Comparison of ENCODE assay signal across 8 cellular contexts in genomic region chr14:91573894-91574837, GRCh38.
A peak's percentile ranks its signal among the peaks of the same experiment; 100 is the strongest.
DNase-seq lines count a peak whose midpoint lies in the region; ATAC-seq and TF ChIP-seq lines count a peak whose summit lies in the region.

No MANE protein-coding gene starts in this region.

- peak overlapping the region; percentile 93 for H2AFZ ChIP-seq in osteoblast (ENCODE audit: low read length)

- ATAC-seq in gastroesophageal sphincter (peak; percentile 53), GM18511 (IDR thresholded peaks at IDR 0.05; ENCODE audit: unreplicated experiment) (no peak)

- peak; percentile 86 for DNase-seq in D341Med (ENCODE audit: low spot score)
- peak; percentile 28 for DNase-seq in HPDE6-E6E7 (ENCODE audit: extremely low spot score)
- peak; percentile 27 for DNase-seq in RWPE1 (ENCODE audit: low spot score)
- DNase-seq in activated naive CD4-positive, alpha-beta T cell (lab: John Stamatoyannopoulos, UW): peak; percentile 24 to 70 (median 59)
- DNase-seq in osteoblast (ENCODE audit: insufficient read length, low spot score, missing footprints): peak; percentile 94
- DNase-seq in suprapubic skin (ENCODE audit: low spot score in 2 of 2): no peak

- CTCF ChIA-PET in RWPE1 (lab: Yijun Ruan, JAX): interaction anchor here (0.6 kb wide), 2 partner anchors 17 to 37 kb away, joined by 3 read pairs; no protein-coding TSS in a partner anchor

- TF ChIP-seq POLR2A in gastroesophageal sphincter (IDR thresholded peaks at IDR 0.05): no peak
- no peak for TF ChIP-seq POLR2A in suprapubic skin (IDR thresholded peaks at IDR 0.05)

- no peak overlapping the region for H3K27ac ChIP-seq in RWPE1
- peak overlapping the region in 2 of 4 donors; percentile 0 to 43 for H3K27ac ChIP-seq in gastroesophageal sphincter
- peak overlapping the region; percentile 56 for H3K27ac ChIP-seq in osteoblast (ENCODE audit: low read depth, low read length)
- no peak overlapping the region for H3K27ac ChIP-seq in suprapubic skin

- H3K27me3 ChIP-seq in gastroesophageal sphincter: peaks cover 35% of the 10 kb centered on the region
- H3K27me3 ChIP-seq in osteoblast (ENCODE audit: insufficient read depth, low read length): no peaks in the 10 kb centered on the region
- peaks cover 10% of the 10 kb centered on the region for H3K27me3 ChIP-seq in suprapubic skin

- TF ChIP-seq EP300 in gastroesophageal sphincter (IDR thresholded peaks at IDR 0.05) (no peak), suprapubic skin (IDR thresholded peaks at IDR 0.05) (no peak)

- WGBS in gastroesophageal sphincter (ENCODE audit: low coverage in 1 of 2), 2 donors: 3 to 7% methylated on average over 10 to 12 of the region's 59 CpGs
- 8% methylated on average over 14 of the region's 59 CpGs for WGBS in suprapubic skin

- H3K36me3 ChIP-seq in gastroesophageal sphincter: no peaks in the 10 kb centered on the region
- no peaks in the 10 kb centered on the region for H3K36me3 ChIP-seq in osteoblast (ENCODE audit: insufficient read depth, low read length)
- H3K36me3 ChIP-seq in suprapubic skin: no peaks in the 10 kb centered on the region

- TF ChIP-seq CTCF in RWPE1 (conservative IDR thresholded peaks at IDR 0.05; ENCODE audit: low read depth) (no peak), gastroesophageal sphincter (IDR thresholded peaks at IDR 0.05) (peak in 3 of 4 experiments; percentile 2 to 7 (median 5)), osteoblast (IDR thresholded peaks at IDR 0.05; ENCODE audit: extremely low read depth, low read depth, low read length) (no peak), suprapubic skin (IDR thresholded peaks at IDR 0.05) (peak in 1 of 2 donors; percentile 8)

- no peaks in the 10 kb centered on the region for H4K20me1 ChIP-seq in osteoblast (ENCODE audit: insufficient read depth, low read length)

- H3K4me1 ChIP-seq in gastroesophageal sphincter (peaks cover 0 to 13% (median 8%) of the 10 kb centered on the region in 3 donors), osteoblast (ENCODE audit: insufficient read depth, low read length) (peaks cover 4% of the 10 kb centered on the region), suprapubic skin (peaks cover 13% of the 10 kb centered on the region)

- H3K9me3 ChIP-seq in gastroesophageal sphincter: peaks cover 0 to 9% (median 0%) of the 10 kb centered on the region in 3 donors
- H3K9me3 ChIP-seq in osteoblast (ENCODE audit: low read depth, low read length): no peaks in the 10 kb centered on the region
- no peaks in the 10 kb centered on the region for H3K9me3 ChIP-seq in suprapubic skin

- peak overlapping the region; percentile 94 for H3K4me2 ChIP-seq in osteoblast (ENCODE audit: insufficient read depth, low read length)

- peak overlapping the region; percentile 26 to 56 for H3K4me3 ChIP-seq in gastroesophageal sphincter
- H3K4me3 ChIP-seq in osteoblast (ENCODE audit: insufficient read depth, low read length): peak overlapping the region; percentile 75
- H3K4me3 ChIP-seq in suprapubic skin: peak overlapping the region; percentile 41

- H3K79me2 ChIP-seq in osteoblast (ENCODE audit: insufficient read depth, low read length): no peaks in the 10 kb centered on the region

- POLR2A ChIA-PET in RWPE1 (lab: Yijun Ruan, JAX; ENCODE audit: low non-redundant PET): no interaction called here

Comparison
In these comparisons a context has a peak if more than half of its experiments do, and no peak if none do; other contexts are left out.
1. DNase-seq: peak in D341Med (single experiment), HPDE6-E6E7 (single experiment), RWPE1 (single experiment), activated naive CD4-positive, alpha-beta T cell (4 of 4) and osteoblast (single experiment); none in suprapubic skin (0 of 2).
2. CTCF ChIP-seq: peak in gastroesophageal sphincter (3 of 4); none in RWPE1 (single experiment) and osteoblast (single experiment).
3. Peak in every context shown above with its lines, with median percentiles within 50 percentile points of each other: H3K4me3 ChIP-seq.